In the genomic region with DNA sequence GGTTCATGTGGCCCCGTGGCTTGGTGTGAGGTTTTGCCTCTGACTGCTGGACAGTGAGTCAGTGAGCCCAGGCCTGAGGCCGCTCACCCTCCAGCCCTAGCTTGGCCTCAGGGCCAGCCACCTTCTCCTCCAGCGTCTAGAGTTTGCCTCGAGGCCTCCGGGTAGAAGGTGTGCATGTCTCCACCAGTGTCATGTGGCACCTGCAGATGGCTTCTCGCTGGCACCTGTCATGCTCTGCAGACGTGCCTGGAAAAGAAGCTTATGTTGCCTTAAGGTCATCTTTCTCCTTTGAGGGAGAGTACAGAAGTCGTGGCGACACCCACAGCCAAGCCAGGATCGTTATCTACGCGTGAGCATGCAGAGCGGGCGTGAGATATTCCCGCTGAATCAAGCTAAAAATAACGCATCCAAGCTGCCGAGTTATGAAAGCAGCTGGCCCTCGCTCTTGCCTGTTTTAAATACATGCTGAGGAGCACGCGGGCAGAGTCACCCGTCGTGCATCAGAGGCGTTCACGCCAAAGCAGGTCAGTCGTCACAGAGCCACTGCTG, we compare ENCODE assay signal across 20 cellular contexts.
DNase-seq lines count a peak whose midpoint lies in the region; ATAC-seq and TF ChIP-seq lines count a peak whose summit lies in the region.
"Had no signal": no experiment of that assay in that cellular context is flagged by ENCODE, and none has a peak within 500 bp of the region (broad histone marks: within the 10 kb centered on the region; RNA-seq: fewer than 3 reads in every experiment).

No MANE protein-coding gene starts in this region.

- H3K27me3 Mint-ChIP-seq in chondrocyte (ENCODE audit: low read depth): no peaks in the 10 kb centered on the region
- H3K27me3 Mint-ChIP-seq in stimulated activated naive B cell treated with anti-CD40 and anti-IgM and Interleukin-4, amounts not matched to agents 10 μg/mL and 1 μg/mL and 100 μg/mL, for 72 hours: no peaks in the 10 kb centered on the region
- H3K27me3 Mint-ChIP-seq: type B pancreatic cell had no signal

- peak overlapping the region; percentile 63 for H3K27ac Mint-ChIP-seq in chondrocyte (ENCODE audit: unreplicated experiment)
- no peak overlapping the region for H3K27ac Mint-ChIP-seq in stimulated activated naive B cell treated with anti-CD40 and anti-IgM and Interleukin-4, amounts not matched to agents 10 μg/mL and 1 μg/mL and 100 μg/mL, for 72 hours
- H3K27ac Mint-ChIP-seq: CD4-positive, alpha-beta memory T cell; IgD-negative memory B cell; neural progenitor cell; stimulated activated memory B cell treated with anti-CD40 and anti-IgM and Interleukin-4, amounts not matched to agents 10 μg/mL and 1 μg/mL and 100 μg/mL, for 72 hours; T-helper 2 cell treated with Interferon-gamma antibody and Interleukin-4, amounts not matched to agents 5 μg/mL and 100 μg/mL, for 36 hours; type B pancreatic cell had no signal

- POLR2A ChIA-PET in PC-9 (lab: Charles Lee; ENCODE audit: unreplicated experiment): no interaction called here

- intact Hi-C loops in PC-9 (cut with micrococcal nuclease; ENCODE audit: unreplicated experiment): no loop called here

- no peak overlapping the region for H3K4me3 ChIP-seq in PC-9
- H3K4me3 ChIP-seq: neural progenitor cell had no signal

- H3K36me3 Mint-ChIP-seq in chondrocyte (ENCODE audit: low read depth): peaks cover 61% of the 10 kb centered on the region
- H3K36me3 Mint-ChIP-seq in stimulated activated naive B cell treated with anti-CD40 and anti-IgM and Interleukin-4, amounts not matched to agents 10 μg/mL and 1 μg/mL and 100 μg/mL, for 72 hours: no peaks in the 10 kb centered on the region
- H3K36me3 Mint-ChIP-seq: CD4-positive, alpha-beta memory T cell; IgD-negative memory B cell; stimulated activated memory B cell treated with anti-CD40 and anti-IgM and Interleukin-4, amounts not matched to agents 10 μg/mL and 1 μg/mL and 100 μg/mL, for 72 hours had no signal

- no peaks in the 10 kb centered on the region for H4K20me1 ChIP-seq in PC-9 (ENCODE audit: insufficient read depth)

- no peak for ATAC-seq in GM21360 (IDR thresholded peaks at IDR 0.05; ENCODE audit: unreplicated experiment)
- ATAC-seq in GM21423 (IDR thresholded peaks at IDR 0.05; ENCODE audit: unreplicated experiment): no peak
- ATAC-seq in stimulated activated naive B cell treated with anti-CD40 and anti-IgM and Interleukin-4, amounts not matched to agents 10 μg/mL and 1 μg/mL and 100 μg/mL, for 72 hours (replicated peaks): no peak
- ATAC-seq: stimulated activated memory B cell treated with anti-CD40 and anti-IgM and Interleukin-4, amounts not matched to agents 10 μg/mL and 1 μg/mL and 100 μg/mL, for 72 hours had no signal

- H3K4me2 ChIP-seq in PC-9: no peak overlapping the region
- H3K4me2 ChIP-seq: neural progenitor cell had no signal

- peak overlapping the region; percentile 25 for H3K4me3 Mint-ChIP-seq in chondrocyte (ENCODE audit: unreplicated experiment)
- no peak overlapping the region for H3K4me3 Mint-ChIP-seq in stimulated activated naive B cell treated with anti-CD40 and anti-IgM and Interleukin-4, amounts not matched to agents 10 μg/mL and 1 μg/mL and 100 μg/mL, for 72 hours
- H3K4me3 Mint-ChIP-seq: CD4-positive, alpha-beta memory T cell; IgD-negative memory B cell; neural progenitor cell; stimulated activated memory B cell treated with anti-CD40 and anti-IgM and Interleukin-4, amounts not matched to agents 10 μg/mL and 1 μg/mL and 100 μg/mL, for 72 hours; T-helper 2 cell treated with Interferon-gamma antibody and Interleukin-4, amounts not matched to agents 5 μg/mL and 100 μg/mL, for 36 hours; type B pancreatic cell had no signal

- H2AFZ ChIP-seq in PC-9: no peak overlapping the region
- H2AFZ ChIP-seq: neural progenitor cell had no signal

- no peaks in the 10 kb centered on the region for H3K36me3 ChIP-seq in PC-9 (ENCODE audit: low read depth)
- H3K36me3 ChIP-seq: neural progenitor cell had no signal

- H3K4me1 Mint-ChIP-seq in chondrocyte (ENCODE audit: low read depth): peaks cover 48% of the 10 kb centered on the region
- H3K4me1 Mint-ChIP-seq in stimulated activated naive B cell treated with anti-CD40 and anti-IgM and Interleukin-4, amounts not matched to agents 10 μg/mL and 1 μg/mL and 100 μg/mL, for 72 hours: no peaks in the 10 kb centered on the region
- H3K4me1 Mint-ChIP-seq: CD4-positive, alpha-beta memory T cell; IgD-negative memory B cell; stimulated activated memory B cell treated with anti-CD40 and anti-IgM and Interleukin-4, amounts not matched to agents 10 μg/mL and 1 μg/mL and 100 μg/mL, for 72 hours had no signal

- DNase-seq in M059J (ENCODE audit: low read depth): peak; percentile 32
- DNase-seq in chondrocyte (ENCODE audit: low spot score): no peak
- DNase-seq in inferior parietal cortex (ENCODE audit: extremely low spot score): peak; percentile 67
- peak; percentile 74 for DNase-seq in superior temporal gyrus (ENCODE audit: extremely low spot score)
- DNase-seq in PC-9: no peak
- no peak for DNase-seq in stimulated activated naive B cell treated with anti-CD40 and anti-IgM and Interleukin-4, amounts not matched to agents 10 μg/mL and 1 μg/mL and 100 μg/mL, for 72 hours
- DNase-seq: CD4-positive, alpha-beta memory T cell; H7; kidney; mesendoderm; NCI-H2081 treated with DMSO at 0.1 percent for 48 hours; NCI-H526 treated with DMSO at 0.1 percent for 48 hours; OCI-M1 had no signal

- BruUV-seq in PC-9 (replicated peaks; lab: Mats Ljungman, UMichigan): no TSS peak

- no peak overlapping the region for H3K27ac ChIP-seq in PC-9
- H3K27ac ChIP-seq: neural progenitor cell had no signal

- no peaks in the 10 kb centered on the region for H3K4me1 ChIP-seq in PC-9 (replicated peaks; ENCODE audit: insufficient read depth)
- H3K4me1 ChIP-seq: neural progenitor cell had no signal

- no peaks in the 10 kb centered on the region for H3K9me3 Mint-ChIP-seq in chondrocyte (ENCODE audit: low read depth)
- no peaks in the 10 kb centered on the region for H3K9me3 Mint-ChIP-seq in stimulated activated naive B cell treated with anti-CD40 and anti-IgM and Interleukin-4, amounts not matched to agents 10 μg/mL and 1 μg/mL and 100 μg/mL, for 72 hours
- H3K9me3 Mint-ChIP-seq: stimulated activated memory B cell treated with anti-CD40 and anti-IgM and Interleukin-4, amounts not matched to agents 10 μg/mL and 1 μg/mL and 100 μg/mL, for 72 hours; T-helper 2 cell treated with Interferon-gamma antibody and Interleukin-4, amounts not matched to agents 5 μg/mL and 100 μg/mL, for 36 hours; type B pancreatic cell had no signal

- peaks cover 94% of the 10 kb centered on the region for H3K27me3 ChIP-seq in PC-9 (ENCODE audit: insufficient read depth, low read depth)
- H3K27me3 ChIP-seq: neural progenitor cell had no signal

- TF ChIP-seq CTCF in chondrocyte (IDR thresholded peaks at IDR 0.05): no peak
- TF ChIP-seq CTCF in PC-9 (conservative IDR thresholded peaks at IDR 0.05): no peak

- no peaks in the 10 kb centered on the region for H3K9me3 ChIP-seq in PC-9 (ENCODE audit: insufficient read depth, low read depth)

- H3F3A ChIP-seq in PC-9 (ENCODE audit: insufficient read depth, low read depth): no peaks in the 10 kb centered on the region

- no peaks in the 10 kb centered on the region for H3K9me2 ChIP-seq in PC-9 (ENCODE audit: insufficient read depth)

- no peaks in the 10 kb centered on the region for H3K79me2 ChIP-seq in PC-9 (ENCODE audit: low read depth)

- CTCF ChIA-PET in PC-9 (lab: Charles Lee): no interaction called here

Comparison
In these comparisons a context has a peak if more than half of its experiments do, and no peak if none do; other contexts are left out.
1. DNase-seq: peak in M059J (single experiment), inferior parietal cortex (single experiment) and superior temporal gyrus (single experiment); none in chondrocyte (single experiment), PC-9 (0 of 2) and stimulated activated naive B cell treated with anti-CD40 and anti-IgM and Interleukin-4, amounts not matched to agents 10 μg/mL and 1 μg/mL and 100 μg/mL, for 72 hours (single experiment).